In the genomic region with DNA sequence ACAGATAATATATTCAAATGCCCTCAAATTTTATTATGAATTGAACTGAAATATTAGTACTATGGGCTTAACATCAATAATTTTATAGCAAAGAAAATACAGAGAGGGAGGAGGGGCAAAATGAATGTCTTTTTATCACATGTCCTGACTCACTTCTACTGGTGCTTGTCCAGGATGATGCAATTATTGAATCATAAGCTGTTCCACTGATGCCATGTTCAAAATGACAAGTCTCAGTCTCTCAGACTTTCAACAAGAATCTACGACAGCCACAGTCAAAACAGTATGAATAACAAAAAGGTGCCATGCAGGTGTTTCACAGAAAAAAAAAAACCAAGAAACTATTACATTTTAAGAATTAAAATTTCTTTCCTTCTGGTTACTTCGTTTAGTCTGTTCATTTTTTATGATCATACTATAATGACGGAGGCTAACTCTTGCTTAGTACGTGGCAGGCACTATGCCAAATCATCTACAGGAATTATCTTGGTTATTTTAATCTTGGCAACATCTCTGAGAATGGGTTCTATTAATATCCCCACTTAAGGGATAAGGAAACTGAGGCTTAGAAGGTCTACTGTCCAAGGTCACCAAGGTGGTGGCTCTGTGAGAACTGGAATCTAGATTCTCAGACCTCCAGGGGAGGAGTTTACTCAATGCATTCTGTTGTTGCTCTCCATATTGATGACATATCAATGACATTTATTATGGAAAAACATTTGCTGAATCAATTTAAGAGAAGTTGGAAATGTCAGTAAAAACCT, we compare ENCODE assay signal across 3 cellular contexts.
TF ChIP-seq lines count a peak whose summit lies in the region.

No MANE protein-coding gene starts in this region.

TF ChIP-seq in IMR-90, 13 proteins besides CTCF, POLR2A, EP300 and RAD21:
- TF ChIP-seq MAFK (IDR thresholded peaks at IDR 0.05; ENCODE audit: low read depth, low read length) (no peak), CHD1 (IDR thresholded peaks at IDR 0.05; ENCODE audit: low read depth, low read length) (no peak), SMC3 (IDR thresholded peaks at IDR 0.05; ENCODE audit: low read depth, low read length) (no peak), CEBPB (IDR thresholded peaks at IDR 0.05; ENCODE audit: low read depth, low read length) (peak; percentile 98), MAZ (IDR thresholded peaks at IDR 0.05; ENCODE audit: borderline replicate concordance, low read depth, low read length) (no peak), MXI1 (IDR thresholded peaks at IDR 0.05; ENCODE audit: borderline replicate concordance, low read depth, low read length) (no peak), RCOR1 (IDR thresholded peaks at IDR 0.05; ENCODE audit: insufficient replicate concordance, low read length) (no peak), FOS (IDR thresholded peaks at IDR 0.05; ENCODE audit: low read depth, low read length) (peak; percentile 65), NFE2L2 (IDR thresholded peaks at IDR 0.05; ENCODE audit: low read depth, low read length) (no peak)
- TF ChIP-seq, protein P1, sequence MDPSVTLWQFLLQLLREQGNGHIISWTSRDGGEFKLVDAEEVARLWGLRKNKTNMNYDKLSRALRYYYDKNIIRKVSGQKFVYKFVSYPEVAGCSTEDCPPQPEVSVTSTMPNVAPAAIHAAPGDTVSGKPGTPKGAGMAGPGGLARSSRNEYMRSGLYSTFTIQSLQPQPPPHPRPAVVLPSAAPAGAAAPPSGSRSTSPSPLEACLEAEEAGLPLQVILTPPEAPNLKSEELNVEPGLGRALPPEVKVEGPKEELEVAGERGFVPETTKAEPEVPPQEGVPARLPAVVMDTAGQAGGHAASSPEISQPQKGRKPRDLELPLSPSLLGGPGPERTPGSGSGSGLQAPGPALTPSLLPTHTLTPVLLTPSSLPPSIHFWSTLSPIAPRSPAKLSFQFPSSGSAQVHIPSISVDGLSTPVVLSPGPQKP (IDR thresholded peaks at IDR 0.05; ENCODE audit: borderline replicate concordance, low read depth, low read length), result no peak
- TF ChIP-seq, protein P2, sequence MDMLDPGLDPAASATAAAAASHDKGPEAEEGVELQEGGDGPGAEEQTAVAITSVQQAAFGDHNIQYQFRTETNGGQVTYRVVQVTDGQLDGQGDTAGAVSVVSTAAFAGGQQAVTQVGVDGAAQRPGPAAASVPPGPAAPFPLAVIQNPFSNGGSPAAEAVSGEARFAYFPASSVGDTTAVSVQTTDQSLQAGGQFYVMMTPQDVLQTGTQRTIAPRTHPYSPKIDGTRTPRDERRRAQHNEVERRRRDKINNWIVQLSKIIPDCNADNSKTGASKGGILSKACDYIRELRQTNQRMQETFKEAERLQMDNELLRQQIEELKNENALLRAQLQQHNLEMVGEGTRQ (IDR thresholded peaks at IDR 0.05; ENCODE audit: low read depth, low read length), result peak; percentile 71

TF ChIP-seq in GM12878, 131 proteins besides CTCF, POLR2A, EP300 and RAD21:
- TF ChIP-seq YY1 (IDR thresholded peaks at IDR 0.05; ENCODE audit: low read depth, low read length) (peak; percentile 23; the same call in 1 of the 2 replicates), CREB1 (IDR thresholded peaks at IDR 0.05; ENCODE audit: low read depth) (peak; percentile 81), JUNB (IDR thresholded peaks at IDR 0.05) (peak; percentile 25; the same call in 1 of the 2 replicates), TCF3 (IDR thresholded peaks at IDR 0.05; ENCODE audit: borderline replicate concordance, insufficient read depth, low read depth, low read length) (no peak)

TF ChIP-seq in HepG2, 621 proteins besides CTCF, POLR2A, EP300 and RAD21:
- TF ChIP-seq, protein P3, sequence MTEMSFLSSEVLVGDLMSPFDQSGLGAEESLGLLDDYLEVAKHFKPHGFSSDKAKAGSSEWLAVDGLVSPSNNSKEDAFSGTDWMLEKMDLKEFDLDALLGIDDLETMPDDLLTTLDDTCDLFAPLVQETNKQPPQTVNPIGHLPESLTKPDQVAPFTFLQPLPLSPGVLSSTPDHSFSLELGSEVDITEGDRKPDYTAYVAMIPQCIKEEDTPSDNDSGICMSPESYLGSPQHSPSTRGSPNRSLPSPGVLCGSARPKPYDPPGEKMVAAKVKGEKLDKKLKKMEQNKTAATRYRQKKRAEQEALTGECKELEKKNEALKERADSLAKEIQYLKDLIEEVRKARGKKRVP (CRISPR knock-in tag; IDR thresholded peaks at IDR 0.05), result peak in 1 of 2 experiments; percentile 73; a peak in 2 of 4 replicates
- TF ChIP-seq ZEB1 (IDR thresholded peaks at IDR 0.05; ENCODE audit: insufficient replicate concordance, low read depth), result no peak
- no peak for TF ChIP-seq KAT2B (IDR thresholded peaks at IDR 0.05; ENCODE audit: borderline replicate concordance, low read depth, low read length)
- 0 out of 2 replicates have a peak, but pooled peaks have one; percentile 41 for TF ChIP-seq CEBPB (IDR thresholded peaks at IDR 0.05; ENCODE audit: borderline replicate concordance, low read depth, low read length)
